33 cellular contexts compared by ENCODE assay signal in genomic region chr4:3803475-3803847, GRCh38. TPM values are rescaled to one million over a fixed set of nuclear protein-coding genes. Genes with fewer than 3 reads are reported as not detected.
"Had no signal": no experiment of that assay in that cellular context is flagged by ENCODE, and none has a peak within 500 bp of the region (broad histone marks: within the 10 kb centered on the region; RNA-seq: fewer than 3 reads in every experiment).

No MANE protein-coding gene starts in this region.

- DNase-seq: activated B cell treated with CpG ODN at 0.5 μM for 24 hours; activated CD4-positive, alpha-beta memory T cell treated with anti-CD3 and anti-CD28 coated beads, Interleukin-2, amount 10 ng/mL, durations not matched to agents 7 days and 5 days; activated CD4-positive, alpha-beta T cell treated with anti-CD3 and anti-CD28 coated beads, Interleukin-2, amount 10 ng/mL, durations not matched to agents 7 days and 5 days; activated CD4-positive, alpha-beta T cell treated with anti-CD3 and anti-CD28 coated beads, Interleukin-2, amount 50 U/mL, for 4 hours; activated CD8-positive, alpha-beta memory T cell treated with anti-CD3 and anti-CD28 coated beads, Interleukin-2, amount 50 U/mL, for 48 hours; activated gamma-delta T cell; activated naive CD4-positive, alpha-beta T cell; activated naive CD4-positive, alpha-beta T cell treated with anti-CD3 and anti-CD28 coated beads, Interleukin-2, amount 10 ng/mL, durations not matched to agents 7 days and 5 days; activated naive CD8-positive, alpha-beta T cell treated with anti-CD3 and anti-CD28 coated beads, Interleukin-2, amount 10 ng/mL, durations not matched to agents 7 days and 5 days; activated T-cell treated with anti-CD3 and anti-CD28 coated beads for 4 hours; activated T-cell treated with anti-CD3 and anti-CD28 coated beads, Interleukin-2, amount 50 U/mL, for 24 hours; activated T-cell treated with anti-CD3 and anti-CD28 coated beads, Interleukin-2, amount 50 U/mL, for 72 hours; central memory CD4-positive, alpha-beta T cell; cerebellar nuclear complex; colonic mucosa; effector CD8-positive, alpha-beta T cell; foreskin fibroblast; head of caudate nucleus; T-cell; T1000; WERI-Rb-1 had no signal

- H3K4me1 ChIP-seq: ascending aorta, breast epithelium, colonic mucosa had no signal

- H3K4me3 ChIP-seq: ascending aorta, breast epithelium, cardiac muscle cell, colonic mucosa had no signal

- H3K27me3 ChIP-seq: ascending aorta, colonic mucosa had no signal

- H3K27ac Mint-ChIP-seq: activated B cell treated with CpG ODN at 0.5 μM for 24 hours; activated CD4-positive, alpha-beta memory T cell treated with anti-CD3 and anti-CD28 coated beads, Interleukin-2, amount 10 ng/mL, durations not matched to agents 7 days and 5 days; activated CD4-positive, alpha-beta T cell treated with anti-CD3 and anti-CD28 coated beads, Interleukin-2, amount 10 ng/mL, durations not matched to agents 7 days and 5 days; activated naive CD4-positive, alpha-beta T cell treated with anti-CD3 and anti-CD28 coated beads, Interleukin-2, amount 10 ng/mL, durations not matched to agents 7 days and 5 days; activated naive CD4-positive, alpha-beta T cell treated with anti-CD3 and anti-CD28 coated beads, Interleukin-2, amount 50 U/mL, for 72 hours; activated naive CD8-positive, alpha-beta T cell treated with anti-CD3 and anti-CD28 coated beads, Interleukin-2, amount 10 ng/mL, durations not matched to agents 7 days and 5 days; activated T-cell treated with anti-CD3 and anti-CD28 coated beads, Interleukin-2, amount 50 U/mL, for 24 hours; activated T-cell treated with anti-CD3 and anti-CD28 coated beads, Interleukin-2, amount 50 U/mL, for 72 hours; T-cell; T-helper 1 cell treated with Interleukin-12 subunit alpha and Interleukin-12 subunit beta and Interleukin-4 antibody, amounts not matched to agents 30 μg/mL and 1 μg/mL, for 36 hours; T-helper 2 cell treated with Interferon-gamma antibody and Interleukin-4, amounts not matched to agents 5 μg/mL and 100 μg/mL, for 36 hours had no signal

- H3K9me3 Mint-ChIP-seq: activated B cell treated with CpG ODN at 0.5 μM for 24 hours; activated CD4-positive, alpha-beta memory T cell treated with anti-CD3 and anti-CD28 coated beads, Interleukin-2, amount 10 ng/mL, durations not matched to agents 7 days and 5 days; activated CD4-positive, alpha-beta T cell treated with anti-CD3 and anti-CD28 coated beads, Interleukin-2, amount 10 ng/mL, durations not matched to agents 7 days and 5 days; activated naive CD4-positive, alpha-beta T cell treated with anti-CD3 and anti-CD28 coated beads, Interleukin-2, amount 10 ng/mL, durations not matched to agents 7 days and 5 days; activated naive CD4-positive, alpha-beta T cell treated with anti-CD3 and anti-CD28 coated beads, Interleukin-2, amount 50 U/mL, for 72 hours; activated naive CD8-positive, alpha-beta T cell treated with anti-CD3 and anti-CD28 coated beads, Interleukin-2, amount 10 ng/mL, durations not matched to agents 7 days and 5 days; activated T-cell treated with anti-CD3 and anti-CD28 coated beads, Interleukin-2, amount 50 U/mL, for 24 hours; activated T-cell treated with anti-CD3 and anti-CD28 coated beads, Interleukin-2, amount 50 U/mL, for 72 hours; T-cell; T-helper 1 cell treated with Interleukin-12 subunit alpha and Interleukin-12 subunit beta and Interleukin-4 antibody, amounts not matched to agents 30 μg/mL and 1 μg/mL, for 36 hours; T-helper 2 cell treated with Interferon-gamma antibody and Interleukin-4, amounts not matched to agents 5 μg/mL and 100 μg/mL, for 36 hours had no signal

- ATAC-seq: activated CD4-positive, CD25-positive, alpha-beta regulatory T cell treated with anti-CD3 and anti-CD28 coated beads, Interleukin-2, amount 50 U/mL, for 24 hours; activated naive CD4-positive, alpha-beta T cell treated with anti-CD3 and anti-CD28 coated beads, Interleukin-2, amount 50 U/mL, for 72 hours; activated T-cell treated with anti-CD3 and anti-CD28 coated beads, Interleukin-2, amount 50 U/mL, for 72 hours; esophagus mucosa; T-cell had no signal

- H3K27ac ChIP-seq: ascending aorta, breast epithelium, cardiac muscle cell, colonic mucosa had no signal

- FAIRE-seq: endometrium, frontal cortex had no signal

- H3K36me3 Mint-ChIP-seq: activated naive CD4-positive, alpha-beta T cell treated with anti-CD3 and anti-CD28 coated beads, Interleukin-2, amount 10 ng/mL, durations not matched to agents 7 days and 5 days; activated naive CD4-positive, alpha-beta T cell treated with anti-CD3 and anti-CD28 coated beads, Interleukin-2, amount 50 U/mL, for 72 hours; activated naive CD8-positive, alpha-beta T cell treated with anti-CD3 and anti-CD28 coated beads, Interleukin-2, amount 10 ng/mL, durations not matched to agents 7 days and 5 days; brain; T-cell had no signal

- H3K4me3 Mint-ChIP-seq: activated B cell treated with CpG ODN at 0.5 μM for 24 hours; activated CD4-positive, alpha-beta memory T cell treated with anti-CD3 and anti-CD28 coated beads, Interleukin-2, amount 10 ng/mL, durations not matched to agents 7 days and 5 days; activated CD4-positive, alpha-beta T cell treated with anti-CD3 and anti-CD28 coated beads, Interleukin-2, amount 10 ng/mL, durations not matched to agents 7 days and 5 days; activated naive CD4-positive, alpha-beta T cell treated with anti-CD3 and anti-CD28 coated beads, Interleukin-2, amount 10 ng/mL, durations not matched to agents 7 days and 5 days; activated naive CD8-positive, alpha-beta T cell treated with anti-CD3 and anti-CD28 coated beads, Interleukin-2, amount 10 ng/mL, durations not matched to agents 7 days and 5 days; activated T-cell treated with anti-CD3 and anti-CD28 coated beads, Interleukin-2, amount 50 U/mL, for 24 hours; activated T-cell treated with anti-CD3 and anti-CD28 coated beads, Interleukin-2, amount 50 U/mL, for 72 hours; brain; T-cell; T-helper 1 cell treated with Interleukin-12 subunit alpha and Interleukin-12 subunit beta and Interleukin-4 antibody, amounts not matched to agents 30 μg/mL and 1 μg/mL, for 36 hours; T-helper 2 cell treated with Interferon-gamma antibody and Interleukin-4, amounts not matched to agents 5 μg/mL and 100 μg/mL, for 36 hours had no signal

- H3K9me3 ChIP-seq: ascending aorta, breast epithelium, colonic mucosa had no signal

- H3K36me3 ChIP-seq: ascending aorta, breast epithelium, cardiac muscle cell, colonic mucosa, WERI-Rb-1 had no signal

- H3K4me1 Mint-ChIP-seq: activated B cell treated with CpG ODN at 0.5 μM for 24 hours; activated CD4-positive, alpha-beta memory T cell treated with anti-CD3 and anti-CD28 coated beads, Interleukin-2, amount 10 ng/mL, durations not matched to agents 7 days and 5 days; activated CD4-positive, alpha-beta T cell treated with anti-CD3 and anti-CD28 coated beads, Interleukin-2, amount 10 ng/mL, durations not matched to agents 7 days and 5 days; activated naive CD4-positive, alpha-beta T cell treated with anti-CD3 and anti-CD28 coated beads, Interleukin-2, amount 10 ng/mL, durations not matched to agents 7 days and 5 days; activated naive CD8-positive, alpha-beta T cell treated with anti-CD3 and anti-CD28 coated beads, Interleukin-2, amount 10 ng/mL, durations not matched to agents 7 days and 5 days; T-cell had no signal

RNA-seq across cellular contexts. Expression of gene ADRA2C, which starts 37.3 kb away (rescaled TPM):
- total RNA-seq: activated B cell treated with CpG ODN at 0.5 μM for 24 hours; activated CD4-positive, alpha-beta memory T cell treated with anti-CD3 and anti-CD28 coated beads, Interleukin-2, amount 10 ng/mL, durations not matched to agents 7 days and 5 days; activated CD4-positive, alpha-beta T cell treated with anti-CD3 and anti-CD28 coated beads, Interleukin-2, amount 10 ng/mL, durations not matched to agents 7 days and 5 days; activated naive CD8-positive, alpha-beta T cell treated with anti-CD3 and anti-CD28 coated beads, Interleukin-2, amount 10 ng/mL, durations not matched to agents 7 days and 5 days; activated T-cell treated with anti-CD3 and anti-CD28 coated beads, Interleukin-2, amount 50 U/mL, for 72 hours; epithelial cell of proximal tubule had no signal
